38 cellular contexts compared by ENCODE assay signal in the genomic region with DNA sequence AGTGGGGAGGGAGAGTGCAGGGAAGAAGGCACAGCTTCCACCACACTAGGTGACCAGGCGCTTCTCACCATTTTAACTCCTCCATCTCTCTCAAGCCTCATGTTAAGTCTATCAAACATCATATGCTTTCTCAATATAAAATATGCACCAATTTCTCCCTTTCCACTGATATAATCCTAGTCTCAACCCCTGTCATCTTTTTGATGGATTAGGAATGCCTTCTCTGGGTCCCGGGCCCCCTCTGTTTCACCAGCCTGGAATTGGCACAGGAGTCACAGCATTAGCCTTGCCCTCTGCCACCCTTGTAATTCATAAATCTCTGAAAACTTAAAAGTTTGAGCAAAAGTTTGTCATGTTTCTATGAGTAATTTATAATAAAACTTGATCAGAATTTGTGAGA. TPM values are rescaled to one million over a fixed set of nuclear protein-coding genes. Genes with fewer than 3 reads are reported as not detected.
"Had no signal": no experiment of that assay in that cellular context is flagged by ENCODE, and none has a peak within 500 bp of the region (broad histone marks: within the 10 kb centered on the region; RNA-seq: fewer than 3 reads in every experiment).

ZSCAN4 (plus strand) TSS at position 301 of the 400 bp plus-strand sequence. CDS start 7,211 bp downstream, outside the sequence.

- H3K4me1 ChIP-seq: ascending aorta, breast epithelium had no signal

- H3K27me3 ChIP-seq: adrenal gland, ascending aorta, brain microvascular endothelial cell, breast epithelium had no signal

- H3K4me3 ChIP-seq: adrenal gland, ascending aorta, body of pancreas, breast epithelium, cardiac muscle cell had no signal

- H3K36me3 ChIP-seq: adrenal gland, ascending aorta, brain microvascular endothelial cell, breast epithelium, cardiac muscle cell had no signal

- H3K9me3 ChIP-seq: adrenal gland, ascending aorta, body of pancreas, breast epithelium had no signal

- DNase-seq: activated effector memory CD4-positive, alpha-beta T cell treated with anti-CD3 and anti-CD28 coated beads, Interleukin-2, amount 50 U/mL, for 16 hours; activated effector memory CD4-positive, alpha-beta T cell treated with Interleukin-2 at 50 U/mL for 16 hours; activated gamma-delta T cell; activated gamma-delta T cell treated with Interleukin-2 at 50 U/mL for 16 hours; activated naive CD4-positive, alpha-beta T cell; activated naive CD4-positive, alpha-beta T cell treated with anti-CD3 and anti-CD28 coated beads for 36 hours; activated naive CD4-positive, alpha-beta T cell treated with anti-CD3 and anti-CD28 coated beads, Interleukin-2, amount 10 ng/mL, durations not matched to agents 7 days and 5 days; activated naive CD4-positive, alpha-beta T cell treated with anti-CD3 and anti-CD28 coated beads, Interleukin-2, amount 50 U/mL, for 16 hours; activated naive CD4-positive, alpha-beta T cell treated with Interleukin-2 at 50 U/mL for 16 hours; activated naive CD8-positive, alpha-beta T cell treated with anti-CD3 and anti-CD28 coated beads for 36 hours; activated naive CD8-positive, alpha-beta T cell treated with anti-CD3 and anti-CD28 coated beads, Interleukin-2, amount 10 ng/mL, durations not matched to agents 7 days and 5 days; activated naive CD8-positive, alpha-beta T cell treated with anti-CD3 and anti-CD28 coated beads, Interleukin-2, amount 50 U/mL, for 24 hours; activated T-cell treated with anti-CD3 and anti-CD28 coated beads, Interleukin-2, amount 50 U/mL, for 1 hour; activated T-cell treated with anti-CD3 and anti-CD28 coated beads, Interleukin-2, amount 50 U/mL, for 24 hours; activated T-cell treated with anti-CD3 and anti-CD28 coated beads, Interleukin-2, amount 50 U/mL, for 4 hours; activated T-cell treated with anti-CD3 and anti-CD28 coated beads, Interleukin-2, amount 50 U/mL, for 48 hours; activated T-cell treated with anti-CD3 and anti-CD28 coated beads, Interleukin-2, amount 50 U/mL, for 72 hours; adrenal gland; amniotic stem cell; amygdala; anterior cingulate cortex; aorta; body of pancreas; brain microvascular endothelial cell; caudate nucleus; central memory CD4-positive, alpha-beta T cell; cerebellar nuclear complex had no signal

- FAIRE-seq: astrocyte, bronchial epithelial cell had no signal

- ATAC-seq: activated naive CD4-positive, alpha-beta T cell treated with anti-CD3 and anti-CD28 coated beads, Interleukin-2, amount 50 U/mL, for 72 hours; activated naive CD8-positive, alpha-beta T cell treated with anti-CD3 and anti-CD28 coated beads, Interleukin-2, amount 50 U/mL, for 24 hours; activated T-cell treated with anti-CD3 and anti-CD28 coated beads, Interleukin-2, amount 50 U/mL, for 4 hours; activated T-cell treated with anti-CD3 and anti-CD28 coated beads, Interleukin-2, amount 50 U/mL, for 72 hours; activated T-helper 17 cell treated with anti-CD3 and anti-CD28 coated beads, Interleukin-2, amount 50 U/mL, for 72 hours; body of pancreas had no signal

- H3K27ac ChIP-seq: adrenal gland, ascending aorta, body of pancreas, brain microvascular endothelial cell, breast epithelium, cardiac muscle cell had no signal

RNA-seq across cellular contexts. Expression of gene ZSCAN4, which starts in this region (rescaled TPM):
- total RNA-seq: activated naive CD4-positive, alpha-beta T cell treated with anti-CD3 and anti-CD28 coated beads for 36 hours; activated naive CD8-positive, alpha-beta T cell treated with anti-CD3 and anti-CD28 coated beads, Interleukin-2, amount 10 ng/mL, durations not matched to agents 7 days and 5 days; activated T-cell treated with anti-CD3 and anti-CD28 coated beads, Interleukin-2, amount 50 U/mL, for 4 hours; activated T-cell treated with anti-CD3 and anti-CD28 coated beads, Interleukin-2, amount 50 U/mL, for 72 hours; activated T-helper 1 cell treated with anti-CD3 and anti-CD28 coated beads, Interleukin-12 subunit alpha, Interleukin-12 subunit beta, Interleukin-2, Interleukin-4 antibody, amounts not matched to agents 30 ng/mL and 10 ng/mL and 1 ng/mL, durations not matched to agents 14 hours and 24 hours and 36 hours; activated T-helper 17 cell treated with anti-CD3 and anti-CD28 coated beads, Interleukin-2, amount 50 U/mL, for 72 hours; activated T-helper 2 cell treated with anti-CD3 and anti-CD28 coated beads, Interferon-gamma antibody, Interleukin-2, Interleukin-4, amounts not matched to agents 10 μg/mL and 5 μg/mL and 100 μg/mL, durations not matched to agents 14 hours and 24 hours and 36 hours; aorta; ascending aorta; body of pancreas; breast epithelium; bronchial epithelial cell; cardiac muscle cell; cerebellum; chondrocyte had no signal
- polyA plus RNA-seq: cardiac muscle cell had no signal
